Comparison of ENCODE assay signal across 8 cellular contexts in genomic region chr5:141650851-141651727, GRCh38. TPM values are rescaled to one million over a fixed set of nuclear protein-coding genes. Genes with fewer than 3 reads are reported as not detected.
DNase-seq lines count a peak whose midpoint lies in the region; ATAC-seq and TF ChIP-seq lines count a peak whose summit lies in the region.

TSS of gene FCHSD1 (minus strand) at chr5:141651418. CDS start at chr5:141651368, 50 bp downstream.

- ATAC-seq in GM19324 (IDR thresholded peaks at IDR 0.05; ENCODE audit: low FRiP score, unreplicated experiment): peak; percentile 97
- peak; percentile 92 for ATAC-seq in HG03442 (IDR thresholded peaks at IDR 0.05; ENCODE audit: unreplicated experiment)
- ATAC-seq in stimulated activated naive CD8-positive, alpha-beta T cell treated with anti-CD3 and anti-CD28 coated beads, Interleukin-15, amount 100 ng/mL, for 72 hours: peak; percentile 90

- H3K79me2 ChIP-seq in neural progenitor cell (ENCODE audit: low read depth): no peaks in the 10 kb centered on the region

- DNase-seq in CD14-positive monocyte (ENCODE audit: low spot score) (peak; percentile 84), Peyer's patch (peak; percentile 94 to 96 (median 96)), fibroblast of villous mesenchyme (ENCODE audit: low read depth) (peak; percentile 82), neural progenitor cell (ENCODE audit: low spot score) (peak; percentile 92)
- DNase-seq in activated T-helper 9 cell treated with anti-CD3 and anti-CD28 coated beads, Interleukin-2, amount 50 U/mL, for 16 hours (ENCODE audit: low read depth): peak; percentile 78
- peak; percentile 83 to 86 for DNase-seq in stimulated activated naive CD8-positive, alpha-beta T cell treated with anti-CD3 and anti-CD28 coated beads, Interleukin-15, amount 100 ng/mL, for 72 hours

- H3K9me3 ChIP-seq in Peyer's patch (no peaks in the 10 kb centered on the region), neural progenitor cell (ENCODE audit: low read depth) (no peaks in the 10 kb centered on the region)

- H3K9me3 Mint-ChIP-seq in CD14-positive monocyte (peaks cover 0 to 2% (median 0%) of the 10 kb centered on the region in 7 donors), neural progenitor cell (no peaks in the 10 kb centered on the region)
- no peaks in the 10 kb centered on the region for H3K9me3 Mint-ChIP-seq in stimulated activated naive CD8-positive, alpha-beta T cell treated with anti-CD3 and anti-CD28 coated beads, Interleukin-15, amount 100 ng/mL, for 72 hours

- H3K9ac ChIP-seq in neural progenitor cell: no peak within 1 kb of the TSS

- H3K4me3 Mint-ChIP-seq in CD14-positive monocyte: peak within 1 kb of the TSS; percentile 99 to 100
- peak within 1 kb of the TSS; percentile 95 for H3K4me3 Mint-ChIP-seq in neural progenitor cell
- H3K4me3 Mint-ChIP-seq in stimulated activated naive CD8-positive, alpha-beta T cell treated with anti-CD3 and anti-CD28 coated beads, Interleukin-15, amount 100 ng/mL, for 72 hours: peak within 1 kb of the TSS; percentile 96 to 97

- TF ChIP-seq POLR2A in Peyer's patch (IDR thresholded peaks at IDR 0.05): peak; percentile 35 to 51

- H4K20me1 ChIP-seq in neural progenitor cell (ENCODE audit: low read depth): no peaks in the 10 kb centered on the region

- H2AFZ ChIP-seq in neural progenitor cell (replicated peaks): peak within 1 kb of the TSS; percentile 93

- no peaks in the 10 kb centered on the region for H3K27me3 ChIP-seq in Peyer's patch
- H3K27me3 ChIP-seq in neural progenitor cell: peaks cover 6% of the 10 kb centered on the region

- H3K36me3 ChIP-seq in Peyer's patch: peaks cover 0 to 10% (median 0%) of the 10 kb centered on the region in 3 donors
- no peaks in the 10 kb centered on the region for H3K36me3 ChIP-seq in neural progenitor cell

- TF ChIP-seq CTCF in CD14-positive monocyte (IDR thresholded peaks at IDR 0.05): no peak
- TF ChIP-seq CTCF in Peyer's patch (IDR thresholded peaks at IDR 0.05): peak in 2 of 6 experiments; percentile 14 to 22
- no peak for TF ChIP-seq CTCF in fibroblast of villous mesenchyme (IDR thresholded peaks at IDR 0.05; ENCODE audit: insufficient read depth, low read depth, low read length)
- TF ChIP-seq CTCF in neural progenitor cell (IDR thresholded peaks at IDR 0.05): no peak

- H3K27me3 Mint-ChIP-seq in CD14-positive monocyte (ENCODE audit: low read depth in 3 of 3) (peaks cover 0 to 2% (median 2%) of the 10 kb centered on the region in 3 donors), neural progenitor cell (ENCODE audit: insufficient read depth, low read depth) (peaks cover 3% of the 10 kb centered on the region)
- no peaks in the 10 kb centered on the region for H3K27me3 Mint-ChIP-seq in stimulated activated naive CD8-positive, alpha-beta T cell treated with anti-CD3 and anti-CD28 coated beads, Interleukin-15, amount 100 ng/mL, for 72 hours

- H3K27ac ChIP-seq in Peyer's patch (peak within 1 kb of the TSS; percentile 40 to 80 (median 70)), neural progenitor cell (no peak within 1 kb of the TSS)

- peaks cover 27% of the 10 kb centered on the region for H3K4me1 Mint-ChIP-seq in CD14-positive monocyte
- H3K4me1 Mint-ChIP-seq in neural progenitor cell: peaks cover 10% of the 10 kb centered on the region
- H3K4me1 Mint-ChIP-seq in stimulated activated naive CD8-positive, alpha-beta T cell treated with anti-CD3 and anti-CD28 coated beads, Interleukin-15, amount 100 ng/mL, for 72 hours: peaks cover 38% of the 10 kb centered on the region

- H3K4me1 ChIP-seq in Peyer's patch (peaks cover 0 to 14% (median 3%) of the 10 kb centered on the region in 4 donors), neural progenitor cell (no peaks in the 10 kb centered on the region)

- peak within 1 kb of the TSS; percentile 94 for H3K4me2 ChIP-seq in neural progenitor cell

- H3K27ac Mint-ChIP-seq in CD14-positive monocyte: peak within 1 kb of the TSS; percentile 32 to 94 (median 92)
- H3K27ac Mint-ChIP-seq in neural progenitor cell: peak within 1 kb of the TSS; percentile 55
- peak within 1 kb of the TSS; percentile 97 for H3K27ac Mint-ChIP-seq in stimulated activated naive CD8-positive, alpha-beta T cell treated with anti-CD3 and anti-CD28 coated beads, Interleukin-15, amount 100 ng/mL, for 72 hours

- H3F3A ChIP-seq in neural progenitor cell (ENCODE audit: low read depth): peaks cover 11% of the 10 kb centered on the region

- H3K36me3 Mint-ChIP-seq in CD14-positive monocyte (peaks cover 57 to 58% of the 10 kb centered on the region in 2 donors), neural progenitor cell (peaks cover under 1% of the 10 kb centered on the region)

- intact Hi-C loops in CD14-positive monocyte (cut with micrococcal nuclease): loop anchor here in 1 of 2 donors (2.0 kb wide), 1 partner anchor 16 kb away; no protein-coding TSS in a partner anchor

- H3K4me3 ChIP-seq in Peyer's patch (peak within 1 kb of the TSS; percentile 46 to 72 (median 65)), fibroblast of villous mesenchyme (ENCODE audit: low read depth, low read length) (peak within 1 kb of the TSS; percentile 87), neural progenitor cell (peak within 1 kb of the TSS; percentile 69)

RNA-seq across cellular contexts. Expression of gene FCHSD1, which starts in this region (rescaled TPM):
- 1 to 10 TPM; 3.0 to 3.4 TPM for polyA plus RNA-seq in CD14-positive monocyte
- total RNA-seq in Peyer's patch (100 to 1,000 TPM in 1 of 4 donors, 10 to 100 TPM in 3; 19.8 to 116 (median 45.7) TPM), fibroblast of villous mesenchyme (24.2 and 25.8 TPM in 2 replicates), neural progenitor cell (ENCODE audit: low replicate concordance) (8.7 and 17.6 TPM in 2 replicates)
